Comparison of ENCODE assay signal across 8 cellular contexts in the genomic region with DNA sequence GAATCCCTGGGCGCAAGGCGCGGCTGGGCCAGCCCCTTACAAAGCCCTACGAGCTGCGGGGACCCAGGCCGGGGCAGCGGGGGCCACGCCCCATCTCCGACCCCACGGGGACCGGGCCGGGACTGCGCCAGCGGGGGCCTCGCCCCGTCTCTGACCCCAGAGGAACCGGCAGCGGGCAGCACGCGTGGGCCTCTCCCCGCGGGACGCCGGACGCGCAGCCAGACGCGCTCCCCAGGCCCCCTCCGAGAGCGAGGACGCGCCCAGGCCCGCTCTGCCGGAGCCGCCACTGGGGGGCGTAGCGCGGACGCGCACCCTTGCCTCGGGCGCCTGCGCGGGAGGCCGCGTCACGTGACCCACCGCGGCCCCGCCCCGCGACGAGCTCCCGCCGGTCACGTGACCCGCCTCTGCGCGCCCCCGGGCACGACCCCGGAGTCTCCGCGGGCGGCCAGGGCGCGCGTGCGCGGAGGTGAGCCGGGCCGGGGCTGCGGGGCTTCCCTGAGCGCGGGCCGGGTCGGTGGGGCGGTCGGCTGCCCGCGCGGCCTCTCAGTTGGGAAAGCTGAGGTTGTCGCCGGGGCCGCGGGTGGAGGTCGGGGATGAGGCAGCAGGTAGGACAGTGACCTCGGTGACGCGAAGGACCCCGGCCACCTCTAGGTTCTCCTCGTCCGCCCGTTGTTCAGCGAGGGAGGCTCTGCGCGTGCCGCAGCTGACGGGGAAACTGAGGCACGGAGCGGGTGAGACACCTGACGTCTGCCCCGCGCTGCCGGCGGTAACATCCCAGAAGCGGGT. TPM values are rescaled to one million over a fixed set of nuclear protein-coding genes. Genes with fewer than 3 reads are reported as not detected.
A peak's percentile ranks its signal among the peaks of the same experiment; 100 is the strongest.
DNase-seq lines count a peak whose midpoint lies in the region; ATAC-seq, FAIRE-seq and TF ChIP-seq lines count a peak whose summit lies in the region.

GAA (plus strand) TSS at position 422 of the 786 bp plus-strand sequence. CDS start 3,006 bp downstream, outside the sequence.

- H3K79me2 ChIP-seq in astrocyte (ENCODE audit: insufficient read depth, low read length): no peaks in the 10 kb centered on the region
- H3K79me2 ChIP-seq in hepatocyte: no peaks in the 10 kb centered on the region

- H3K36me3 Mint-ChIP-seq in astrocyte (ENCODE audit: low read depth, unreplicated experiment): no peaks in the 10 kb centered on the region

- FAIRE-seq in astrocyte (lab: Jason Lieb, UNC): no peak

- H3K27ac Mint-ChIP-seq in astrocyte (ENCODE audit: unreplicated experiment): peak within 1 kb of the TSS; percentile 89

- H3K9me3 ChIP-seq in astrocyte (ENCODE audit: insufficient read depth, low read depth, low read length) (no peaks in the 10 kb centered on the region), hepatocyte (ENCODE audit: low read depth) (no peaks in the 10 kb centered on the region)

- WGBS in hepatocyte (ENCODE audit: low lambda C conversion rate, missing lambda C conversion rate): 1% methylated on average over 34 of the region's 107 CpGs

- H3K4me3 ChIP-seq in astrocyte (ENCODE audit: insufficient read depth, low read depth, low read length) (peak within 1 kb of the TSS; percentile 79), hepatocyte (peak within 1 kb of the TSS; percentile 99), retinal pigment epithelial cell (ENCODE audit: low read length) (peak within 1 kb of the TSS; percentile 86)

- TF ChIP-seq CTCF in GM12872 (IDR thresholded peaks at IDR 0.05; ENCODE audit: insufficient read depth, low read depth, low read length) (peak; percentile 77), astrocyte (IDR thresholded peaks at IDR 0.05; ENCODE audit: insufficient read depth, low read depth, low read length) (peak; percentile 30), hepatocyte (IDR thresholded peaks at IDR 0.05; ENCODE audit: poor library complexity) (peak; percentile 69), retinal pigment epithelial cell (conservative IDR thresholded peaks at IDR 0.05; ENCODE audit: low read depth, low read length) (peak; percentile 60)

- peaks cover 7% of the 10 kb centered on the region for H3K27me3 Mint-ChIP-seq in astrocyte (ENCODE audit: low read depth, unreplicated experiment)

- peaks cover 5% of the 10 kb centered on the region for H3K27me3 ChIP-seq in astrocyte (ENCODE audit: insufficient read depth, low read length)
- H3K27me3 ChIP-seq in hepatocyte: no peaks in the 10 kb centered on the region

- DNase-seq in NCI-H146 treated with DMSO at 0.1 percent for 48 hours (lab: John Stamatoyannopoulos, UW; ENCODE audit: unreplicated experiment): peak; percentile 62
- DNase-seq in T-helper 9 cell: peak; percentile 90
- peak; percentile 47 for DNase-seq in astrocyte (ENCODE audit: low read depth)
- peak; percentile 95 for DNase-seq in hepatocyte (ENCODE audit: low spot score)
- DNase-seq in retinal pigment epithelial cell (ENCODE audit: low read depth): no peak

- no peaks in the 10 kb centered on the region for H3K36me3 ChIP-seq in astrocyte (ENCODE audit: insufficient read depth, low read length)
- no peaks in the 10 kb centered on the region for H3K36me3 ChIP-seq in hepatocyte (replicated peaks; ENCODE audit: insufficient read depth, low read depth)

- H3K4me2 ChIP-seq in astrocyte (ENCODE audit: low read length) (peak within 1 kb of the TSS; percentile 88), hepatocyte (peak within 1 kb of the TSS; percentile 99)

- H3K4me1 ChIP-seq in astrocyte (ENCODE audit: insufficient read depth, low read length): peaks cover 18% of the 10 kb centered on the region
- H3K4me1 ChIP-seq in hepatocyte (ENCODE audit: insufficient read depth): peaks cover 7% of the 10 kb centered on the region

- peaks cover 8% of the 10 kb centered on the region for H4K20me1 ChIP-seq in astrocyte (ENCODE audit: insufficient read depth, low read length)
- no peaks in the 10 kb centered on the region for H4K20me1 ChIP-seq in hepatocyte (ENCODE audit: insufficient read depth, poor library complexity, severe bottlenecking)

- peaks cover 7% of the 10 kb centered on the region for H3K4me1 Mint-ChIP-seq in astrocyte (ENCODE audit: low read depth, unreplicated experiment)

- peak; percentile 65 for ATAC-seq in HG02623 (IDR thresholded peaks at IDR 0.05; ENCODE audit: unreplicated experiment)
- no peak for ATAC-seq in HG03457 (IDR thresholded peaks at IDR 0.05; ENCODE audit: unreplicated experiment)

- H3K9me2 ChIP-seq in hepatocyte (replicated peaks; ENCODE audit: insufficient read depth): no peaks in the 10 kb centered on the region

- H3K4me3 Mint-ChIP-seq in astrocyte (ENCODE audit: unreplicated experiment): peak within 1 kb of the TSS; percentile 93

- H2AFZ ChIP-seq in astrocyte (ENCODE audit: low read depth, low read length) (peak within 1 kb of the TSS; percentile 83), hepatocyte (peak within 1 kb of the TSS; percentile 97)

- H3K27ac ChIP-seq in astrocyte (ENCODE audit: low read depth, low read length): peak within 1 kb of the TSS; percentile 61
- H3K27ac ChIP-seq in hepatocyte: peak within 1 kb of the TSS; percentile 88

- peak within 1 kb of the TSS; percentile 85 for H3K9ac ChIP-seq in astrocyte (ENCODE audit: low read length)

- no peaks in the 10 kb centered on the region for H3K9me3 Mint-ChIP-seq in astrocyte (ENCODE audit: unreplicated experiment)

RNA-seq across cellular contexts. Expression of gene GAA, which starts in this region (rescaled TPM):
- 46.9 and 47.7 TPM in 2 replicates for total RNA-seq in astrocyte
- total RNA-seq in hepatocyte: 35.2 and 37.1 TPM in 2 replicates
- 43.1 and 55.8 TPM in 2 replicates for polyA plus RNA-seq in hepatocyte
